25 cellular contexts compared by ENCODE assay signal in the genomic region with DNA sequence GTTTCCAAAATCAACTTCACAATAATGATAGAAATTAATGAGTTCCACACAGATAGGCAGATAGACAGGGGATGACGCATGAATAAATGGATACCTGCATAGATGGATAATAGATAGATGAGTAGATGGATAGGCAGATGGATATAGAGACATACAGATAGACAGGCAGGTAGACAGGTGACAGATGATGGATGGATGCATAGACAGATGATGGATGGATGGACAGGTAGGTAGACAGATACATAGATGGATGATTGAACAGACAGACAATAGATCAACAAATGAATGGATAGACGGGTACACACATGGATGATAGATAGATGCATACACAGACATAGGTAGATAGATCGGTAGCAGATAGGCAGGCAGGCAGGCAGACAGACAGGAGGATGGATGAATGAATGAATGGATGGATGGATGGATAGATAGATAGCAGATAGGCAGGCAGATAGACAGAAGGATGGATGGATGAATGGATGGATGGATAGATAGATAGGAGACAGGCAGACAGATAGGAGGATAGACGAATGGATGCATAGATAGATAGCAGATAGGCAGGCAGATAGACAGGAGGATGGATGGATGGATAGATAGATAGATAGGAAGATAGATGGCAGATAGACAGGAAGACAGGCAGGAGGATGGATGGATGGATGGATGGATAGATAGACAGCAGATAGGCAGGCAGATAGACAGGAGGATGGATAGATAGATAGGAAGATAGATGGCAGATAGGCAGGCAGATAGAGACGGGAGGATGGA.
"Had no signal": no experiment of that assay in that cellular context is flagged by ENCODE, and none has a peak within 500 bp of the region (broad histone marks: within the 10 kb centered on the region; RNA-seq: fewer than 3 reads in every experiment).

No MANE protein-coding gene starts in this region.

- H3K4me1 ChIP-seq: left lung, lower lobe of right lung, neural progenitor cell, suprapubic skin, vagina had no signal

- H3K27ac ChIP-seq: left lung, lower lobe of right lung, neural progenitor cell, neutrophil, ovary, sigmoid colon, spleen, suprapubic skin, tibial nerve, vagina had no signal

- H3K36me3 ChIP-seq: left lung, lower lobe of right lung, neural progenitor cell, neutrophil, ovary, spleen, suprapubic skin, tibial nerve, vagina had no signal

- H3K9me3 ChIP-seq: left lung, lower lobe of right lung, neutrophil, ovary, sigmoid colon, spleen, suprapubic skin, tibial nerve, vagina had no signal

- H2AFZ ChIP-seq: neural progenitor cell had no signal

- FAIRE-seq: islet of Langerhans, kidney, small intestine had no signal

- ATAC-seq: left colon; left lung; lower lobe of right lung; naive thymus-derived CD8-positive, alpha-beta T cell; right cardiac atrium; stimulated activated effector memory CD8-positive, alpha-beta T cell treated with anti-CD3 and anti-CD28 coated beads, Interleukin-12 subunit alpha, Interleukin-12 subunit beta, amount 100 ng/mL, for 72 hours had no signal

- H3K9ac ChIP-seq: neural progenitor cell had no signal

- DNase-seq: hypothalamus; immature natural killer cell; kidney; left colon; lower lobe of right lung; mammary epithelial cell; mesenchymal stem cell; naive thymus-derived CD8-positive, alpha-beta T cell; occipital lobe; ovary; retina; right cardiac atrium; sigmoid colon; small intestine; spleen; stimulated activated CD4-positive, alpha-beta T cell treated with anti-CD3 and anti-CD28 coated beads, Interleukin-4, amount 100 ng/mL, for 24 hours; stimulated activated naive CD4-positive, alpha-beta T cell had no signal

- H3K4me3 ChIP-seq: left lung, lower lobe of right lung, neural progenitor cell, ovary, sigmoid colon, spleen, suprapubic skin, tibial nerve, vagina had no signal

- H3K27me3 ChIP-seq: neural progenitor cell, neutrophil, ovary, sigmoid colon, vagina had no signal

- H3K4me2 ChIP-seq: neural progenitor cell had no signal
